In genomic region chrX:5648941-5649568, GRCh38 we compare ENCODE assay signal across 22 cellular contexts.
A peak's percentile ranks its signal among the peaks of the same experiment; 100 is the strongest.
DNase-seq lines count a peak whose midpoint lies in the region; ATAC-seq and TF ChIP-seq lines count a peak whose summit lies in the region.
"Had no signal": no experiment of that assay in that cellular context is flagged by ENCODE, and none has a peak within 500 bp of the region (broad histone marks: within the 10 kb centered on the region; RNA-seq: fewer than 3 reads in every experiment).

No MANE protein-coding gene starts in this region.

- H3K4me3 ChIP-seq in H7 (ENCODE audit: insufficient read depth, low read depth, low read length) (peak overlapping the region; percentile 8; the same call in 1 of the 2 replicates), iPS-15b (ENCODE audit: low read depth, low read length) (peak overlapping the region; percentile 53), neural progenitor cell (no peak overlapping the region), Peyer's patch (no peak overlapping the region)
- H3K4me3 ChIP-seq: HAP-1 had no signal

- CTCF ChIA-PET in WTC11 (lab: Charles Lee) = interaction anchor here (0.6 kb wide), 1 partner anchor 1708 kb away, joined by 3 read pairs; no protein-coding TSS in a partner anchor

- peak overlapping the region; percentile 5 for H2AFZ ChIP-seq in neural progenitor cell (replicated peaks)

- no peaks in the 10 kb centered on the region for H3K79me2 ChIP-seq in neural progenitor cell (ENCODE audit: low read depth)

- peak overlapping the region; percentile 94 for H3K27ac Mint-ChIP-seq in WTC11
- H3K27ac Mint-ChIP-seq in neural progenitor cell = no peak overlapping the region
- H3K27ac Mint-ChIP-seq: B cell; CD8-positive, alpha-beta T cell; HFFc6; IgD-negative memory B cell had no signal

- H3K4me3 Mint-ChIP-seq in WTC11 = peak overlapping the region; percentile 60
- H3K4me3 Mint-ChIP-seq in neural progenitor cell = no peak overlapping the region
- H3K4me3 Mint-ChIP-seq: B cell; CD8-positive, alpha-beta T cell; HFFc6 had no signal

- H3K27me3 ChIP-seq in H7 (ENCODE audit: control insufficient read depth, insufficient read depth, low read length) (no peaks in the 10 kb centered on the region), iPS-15b (ENCODE audit: control insufficient read depth, insufficient read depth, low read length) (no peaks in the 10 kb centered on the region), neural progenitor cell (no peaks in the 10 kb centered on the region), Peyer's patch (no peaks in the 10 kb centered on the region)

- H3K4me1 ChIP-seq in iPS-15b (ENCODE audit: control insufficient read depth, insufficient read depth, low read length) = peaks cover 36% of the 10 kb centered on the region
- no peaks in the 10 kb centered on the region for H3K4me1 ChIP-seq in neural progenitor cell
- peaks cover 0 to 4% (median 0%) of the 10 kb centered on the region in 4 donors for H3K4me1 ChIP-seq in Peyer's patch
- H3K4me1 ChIP-seq: Caco-2, HAP-1 had no signal

- H3K36me3 ChIP-seq in H7 (replicated peaks; ENCODE audit: control insufficient read depth, insufficient read depth, low read length) (no peaks in the 10 kb centered on the region), iPS-15b (ENCODE audit: control insufficient read depth, insufficient read depth, low read length) (no peaks in the 10 kb centered on the region), neural progenitor cell (no peaks in the 10 kb centered on the region), Peyer's patch (no peaks in the 10 kb centered on the region)
- H3K36me3 ChIP-seq: HAP-1 had no signal

- POLR2A ChIA-PET in WTC11 (lab: Charles Lee) = interaction anchor here (0.6 kb wide), 1 partner anchor 1375 kb away, joined by 4 read pairs; no protein-coding TSS in a partner anchor

- no peaks in the 10 kb centered on the region for H3F3A ChIP-seq in neural progenitor cell (ENCODE audit: low read depth)

- peak; percentile 48 for DNase-seq in H7
- peak; percentile 38 for DNase-seq in WTC11 (ENCODE audit: low spot score)
- DNase-seq in neural progenitor cell (ENCODE audit: low spot score) = no peak
- DNase-seq in nucleus accumbens (lab: John Stamatoyannopoulos, UW) = no peak
- DNase-seq in Peyer's patch = no peak
- DNase-seq in SKM-1 treated with dmso at 0.1 percent for 144 hours (lab: John Stamatoyannopoulos, UW; ENCODE audit: unreplicated experiment) = no peak
- DNase-seq: Caco-2; CD8-positive, alpha-beta T cell; HFFc6; MM.1S; NCI-H2029; NCI-H446; NCI-H526 treated with DMSO at 0.1 percent for 48 hours; SIG-M5; SK-N-SH had no signal

- H3K27me3 Mint-ChIP-seq in WTC11 (ENCODE audit: low read depth) (no peaks in the 10 kb centered on the region), neural progenitor cell (ENCODE audit: insufficient read depth, low read depth) (peaks cover 11% of the 10 kb centered on the region)
- H3K27me3 Mint-ChIP-seq: B cell had no signal

- no peaks in the 10 kb centered on the region for H4K20me1 ChIP-seq in neural progenitor cell (ENCODE audit: low read depth)

- H3K27ac ChIP-seq in neural progenitor cell = no peak overlapping the region
- H3K27ac ChIP-seq in Peyer's patch = no peak overlapping the region
- H3K27ac ChIP-seq: C4-2B, KMS-11 had no signal

- H3K4me2 ChIP-seq in neural progenitor cell = no peak overlapping the region
- H3K4me2 ChIP-seq: KMS-11, SK-N-SH had no signal

- TF ChIP-seq POLR2A in Peyer's patch (IDR thresholded peaks at IDR 0.05) = no peak

- H3K9ac ChIP-seq in iPS-15b (ENCODE audit: low read depth, low read length) (peak overlapping the region; percentile 39), neural progenitor cell (no peak overlapping the region)
- H3K9ac ChIP-seq: KMS-11, SK-N-SH had no signal

- H3K36me3 Mint-ChIP-seq in WTC11 (no peaks in the 10 kb centered on the region; the same call in 1 of the 2 replicates), neural progenitor cell (no peaks in the 10 kb centered on the region)
- H3K36me3 Mint-ChIP-seq: CD8-positive, alpha-beta T cell had no signal

- ATAC-seq in WTC11 = peak; percentile 94
- no peak for ATAC-seq in HG02981 (IDR thresholded peaks at IDR 0.05; ENCODE audit: unreplicated experiment)
- ATAC-seq: CD8-positive, alpha-beta T cell had no signal

- H3K9me3 Mint-ChIP-seq in WTC11 (peaks cover 4% of the 10 kb centered on the region; the same call in 1 of the 2 replicates), neural progenitor cell (no peaks in the 10 kb centered on the region)

- no peaks in the 10 kb centered on the region for H3K9me3 ChIP-seq in iPS-15b (ENCODE audit: control insufficient read depth, insufficient read depth, low read length)
- no peaks in the 10 kb centered on the region for H3K9me3 ChIP-seq in neural progenitor cell (ENCODE audit: low read depth)
- H3K9me3 ChIP-seq in Peyer's patch = no peaks in the 10 kb centered on the region
- H3K9me3 ChIP-seq: Caco-2, HAP-1, SK-N-SH had no signal

- TF ChIP-seq CTCF in WTC11 (IDR thresholded peaks at IDR 0.05) (no peak), neural progenitor cell (IDR thresholded peaks at IDR 0.05) (no peak), Peyer's patch (IDR thresholded peaks at IDR 0.05) (no peak)

- H3K4me1 Mint-ChIP-seq in WTC11 (peaks cover 71% of the 10 kb centered on the region), neural progenitor cell (peaks cover 7% of the 10 kb centered on the region)

TF ChIP-seq in WTC11, 78 proteins besides CTCF, POLR2A, EP300 and RAD21:
- no peak for TF ChIP-seq ZBTB43 (CRISPR knock-in tag; IDR thresholded peaks at IDR 0.05)
- TF ChIP-seq ZNF317 (CRISPR knock-in tag; IDR thresholded peaks at IDR 0.05; ENCODE audit: borderline replicate concordance, low read depth) = no peak
- no peak for TF ChIP-seq RELA (CRISPR knock-in tag; IDR thresholded peaks at IDR 0.05; ENCODE audit: borderline replicate concordance)
- TF ChIP-seq TP53 (CRISPR knock-in tag; IDR thresholded peaks at IDR 0.05) = no peak
- no peak for TF ChIP-seq JUN (CRISPR knock-in tag; IDR thresholded peaks at IDR 0.05)
- TF ChIP-seq NFYB (CRISPR knock-in tag; conservative IDR thresholded peaks at IDR 0.05; ENCODE audit: low read depth) = peak; percentile 41; the same call in 1 of the 2 replicates
- no peak for TF ChIP-seq ZNF425 (CRISPR knock-in tag; conservative IDR thresholded peaks at IDR 0.05)

Comparison
In these comparisons a context has a peak if more than half of its experiments do, and no peak if none do; other contexts are left out.
1. DNase-seq: peak in H7 (single experiment) and WTC11 (single experiment); none in neural progenitor cell (single experiment), nucleus accumbens (0 of 56), Peyer's patch (0 of 3) and SKM-1 treated with dmso at 0.1 percent for 144 hours (single experiment).
2. H3K4me3 ChIP-seq: peak in H7 (single experiment) and iPS-15b (single experiment); none in neural progenitor cell (single experiment) and Peyer's patch (0 of 4).